Comparison of ENCODE assay signal across 16 cellular contexts in the genomic region with DNA sequence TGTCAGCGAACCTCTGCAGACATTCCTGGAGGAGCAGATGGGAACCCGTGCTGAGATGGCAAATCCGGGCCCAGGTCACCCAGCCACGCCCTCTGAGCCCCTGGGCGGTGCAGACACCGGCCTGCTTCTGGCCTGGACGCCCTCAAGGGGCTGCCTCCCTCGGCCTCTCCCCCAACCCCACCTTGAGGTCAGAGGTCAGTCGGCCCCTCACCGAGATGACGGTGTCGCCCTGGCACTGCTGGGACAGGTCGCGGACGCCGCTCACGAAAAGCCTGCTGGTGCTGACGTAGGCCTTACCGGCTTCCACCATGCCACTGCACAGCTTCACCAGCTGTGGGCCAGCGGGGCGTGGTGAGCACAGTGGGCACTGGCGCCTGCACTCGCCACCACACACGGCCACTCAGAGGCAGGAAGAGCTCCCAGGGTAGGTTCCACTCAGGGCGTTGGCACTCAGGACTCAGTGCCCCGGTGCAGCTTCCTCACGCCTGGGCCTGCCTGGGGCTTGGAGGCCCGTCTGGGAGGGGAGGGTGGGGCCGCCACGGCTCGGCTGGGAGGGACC. TPM values are rescaled to one million over a fixed set of nuclear protein-coding genes. Genes with fewer than 3 reads are reported as not detected.
DNase-seq lines count a peak whose midpoint lies in the region; TF ChIP-seq lines count a peak whose summit lies in the region.
"Had no signal": no experiment of that assay in that cellular context is flagged by ENCODE, and none has a peak within 500 bp of the region (broad histone marks: within the 10 kb centered on the region; RNA-seq: fewer than 3 reads in every experiment).

No MANE protein-coding gene starts in this region.

- H3K27ac ChIP-seq in dorsolateral prefrontal cortex, result peak overlapping the region in 53 of 59 donors; percentile 31 to 100 (median 98)
- H3K27ac ChIP-seq: ascending aorta had no signal

- no peak for TF ChIP-seq CTCF in dorsolateral prefrontal cortex (IDR thresholded peaks at IDR 0.05 in 54 of 56, conservative IDR thresholded peaks at IDR 0.05 in 2 of 56; ENCODE audit: low read depth in 1 of 56, partially characterized antibody in 56 of 56)

- intact Hi-C loops in dorsolateral prefrontal cortex (cut with DNase I), result no loop called here

- peak; percentile 16 for DNase-seq in NCI-H1694 treated with DMSO at 0.1 percent for 48 hours (lab: John Stamatoyannopoulos, UW)
- no peak for DNase-seq in NCI-H1694 (lab: John Stamatoyannopoulos, UW)
- DNase-seq in dorsolateral prefrontal cortex, result peak in 1 of 10 donors; percentile 31
- DNase-seq in ureter (ENCODE audit: low spot score), result peak; percentile 75
- no peak for DNase-seq in SW480 (ENCODE audit: low spot score)
- DNase-seq in SKM-1 treated with dmso at 0.1 percent for 144 hours (lab: John Stamatoyannopoulos, UW; ENCODE audit: unreplicated experiment), result no peak
- DNase-seq: activated CD4-positive, alpha-beta T cell treated with anti-CD3 and anti-CD28 coated beads, Interleukin-2, amount 50 U/mL, for 48 hours; activated naive CD4-positive, alpha-beta T cell treated with anti-CD3 and anti-CD28 coated beads for 36 hours; HFFc6; NCI-H1417 treated with DMSO at 0.1 percent for 48 hours; NCI-H2227 treated with DMSO at 0.1 percent for 48 hours; NK-92 treated with Interleukin-12 subunit alpha and Interleukin-12 subunit beta, amount 100 ng/mL, for 24 hours; RPMI8226; stimulated activated naive B cell treated with anti-CD40 and anti-IgM and Interleukin-4, amounts not matched to agents 10 μg/mL and 1 μg/mL and 100 μg/mL, for 72 hours had no signal

- no peaks in the 10 kb centered on the region for H3K27me3 ChIP-seq in dorsolateral prefrontal cortex
- H3K27me3 ChIP-seq: ascending aorta, upper lobe of left lung had no signal

- peak overlapping the region in 11 of 59 donors; percentile 6 to 94 (median 37) for H3K4me3 ChIP-seq in dorsolateral prefrontal cortex
- H3K4me3 ChIP-seq: ascending aorta, upper lobe of left lung had no signal

RNA-seq across cellular contexts. Expression of a gene that starts 4.7 kb away (rescaled TPM):
- total RNA-seq in dorsolateral prefrontal cortex, result 100 to 1,000 TPM in 119 of 120 experiments, 10 to 100 TPM in 1; 92.3 to 273 (median 164) TPM
- total RNA-seq in ureter, result 77.6 TPM

RNA-seq across cellular contexts. Expression of a gene that starts 5.4 kb away (rescaled TPM):
- total RNA-seq in dorsolateral prefrontal cortex (10 to 100 TPM in 118 of 120 experiments, 1 to 10 TPM in 2; 9.1 to 22.8 (median 14.0) TPM), ureter (29.0 TPM)

RNA-seq across cellular contexts. Expression of a gene that starts 21.4 kb away (rescaled TPM):
- total RNA-seq in dorsolateral prefrontal cortex (100 to 1,000 TPM in 109 of 120 experiments, 10 to 100 TPM in 11; 87.2 to 200 (median 130) TPM), ureter (132 TPM)

RNA-seq across cellular contexts. Expression of a gene that starts 21.6 kb away (rescaled TPM):
- total RNA-seq in dorsolateral prefrontal cortex (10 to 100 TPM; 16.2 to 34.2 (median 22.5) TPM), ureter (21.4 TPM)

RNA-seq across cellular contexts. Expression of a gene that starts 22.8 kb away (rescaled TPM):
- total RNA-seq in dorsolateral prefrontal cortex (10 to 100 TPM in 118 of 120 experiments, 1 to 10 TPM in 2; 7.8 to 43.6 (median 17.8) TPM), ureter (6.6 TPM)

Comparison
In these comparisons a context has a peak if more than half of its experiments do, and no peak if none do; other contexts are left out.
1. DNase-seq: peak in NCI-H1694 treated with DMSO at 0.1 percent for 48 hours (single experiment) and ureter (single experiment); none in NCI-H1694 (single experiment), SW480 (single experiment) and SKM-1 treated with dmso at 0.1 percent for 144 hours (single experiment).